ENCODE assay signal across 8 cellular contexts in the genomic region with DNA sequence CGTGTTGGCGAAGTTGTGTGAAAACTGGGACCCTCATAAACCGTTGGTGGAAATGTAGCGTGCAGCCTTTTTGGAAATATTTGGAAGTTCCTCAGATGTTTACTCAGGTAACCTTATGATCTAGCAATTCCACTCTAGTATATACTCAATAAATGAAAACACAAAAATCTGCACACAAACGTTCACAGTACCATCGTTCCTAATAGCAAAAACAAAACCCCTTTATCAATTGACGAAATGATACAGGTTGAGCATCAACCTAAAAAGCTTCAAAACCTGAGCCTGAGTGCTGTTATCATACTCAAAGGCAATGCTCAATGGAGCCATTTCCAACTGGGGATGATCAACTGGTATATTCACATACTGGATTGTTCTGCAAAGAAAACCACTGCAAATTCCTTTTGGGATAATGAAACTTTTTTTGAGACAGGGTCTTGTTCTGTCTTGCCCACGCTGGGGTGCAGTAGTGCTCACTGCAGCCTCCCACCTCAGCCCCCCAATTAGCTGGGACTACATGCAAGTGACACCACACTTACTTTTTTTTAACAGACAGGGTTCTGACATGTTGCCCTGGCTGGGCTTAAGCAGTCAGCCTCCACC. TPM values are rescaled to one million over a fixed set of nuclear protein-coding genes. Genes with fewer than 3 reads are reported as not detected.
DNase-seq lines count a peak whose midpoint lies in the region; ATAC-seq and TF ChIP-seq lines count a peak whose summit lies in the region.

No MANE protein-coding gene starts in this region.

- H3K9me3 ChIP-seq in BLaER1 treated with 17β-estradiol and CSF1 and Interleukin-3, amounts not matched to agents 10 nM and 100 nM (replicated peaks in 1 of 11): no peaks in the 10 kb centered on the region

- DNase-seq in M059J (ENCODE audit: low read depth): peak; percentile 25
- no peak for DNase-seq in naive B cell
- DNase-seq in COLO668 (lab: John Stamatoyannopoulos, UW; ENCODE audit: unreplicated experiment): no peak

- H3K27me3 Mint-ChIP-seq in brain: peaks cover 6% of the 10 kb centered on the region
- no peaks in the 10 kb centered on the region for H3K27me3 Mint-ChIP-seq in naive B cell

- H3K9me3 Mint-ChIP-seq in brain: no peaks in the 10 kb centered on the region
- no peaks in the 10 kb centered on the region for H3K9me3 Mint-ChIP-seq in naive B cell

- H3K36me3 Mint-ChIP-seq in brain (peaks cover 69% of the 10 kb centered on the region), naive B cell (peaks cover 29 to 35% of the 10 kb centered on the region in 2 donors)

- H3K27ac Mint-ChIP-seq in brain (peak overlapping the region; percentile 93 to 98 (median 98)), naive B cell (peak overlapping the region; percentile 97 to 100 (median 99))

- H3K4me3 Mint-ChIP-seq in brain: peak overlapping the region; percentile 91 to 96 (median 94)
- peak overlapping the region; percentile 92 to 100 (median 98) for H3K4me3 Mint-ChIP-seq in naive B cell

- H3K4me3 ChIP-seq in BLaER1 treated with 17β-estradiol and CSF1 and Interleukin-3, amounts not matched to agents 10 nM and 100 nM: peak overlapping the region; percentile 65 to 77 (median 68); a peak in 19 of 20 replicates

- ATAC-seq in naive B cell (ENCODE audit: low read depth in 2 of 2) (no peak), HG03571 (IDR thresholded peaks at IDR 0.05; ENCODE audit: unreplicated experiment) (no peak), HG02798 (IDR thresholded peaks at IDR 0.05; ENCODE audit: poor library complexity, unreplicated experiment) (no peak), GM21737 (IDR thresholded peaks at IDR 0.05; ENCODE audit: unreplicated experiment) (no peak)

- peaks cover 92% of the 10 kb centered on the region for H3K4me1 Mint-ChIP-seq in brain
- H3K4me1 Mint-ChIP-seq in naive B cell: peaks cover 25 to 80% (median 53%) of the 10 kb centered on the region in 3 donors

- peak overlapping the region; percentile 80 to 99 (median 87); a peak in 21 of 22 replicates for H3K9ac ChIP-seq in BLaER1 treated with 17β-estradiol and CSF1 and Interleukin-3, amounts not matched to agents 10 nM and 100 nM

- no peak for TF ChIP-seq CTCF in brain (conservative IDR thresholded peaks at IDR 0.05)

- peaks cover 49 to 67% (median 54%) of the 10 kb centered on the region in 11 experiments for H3K36me3 ChIP-seq in BLaER1 treated with 17β-estradiol and CSF1 and Interleukin-3, amounts not matched to agents 10 nM and 100 nM

- H3K4me2 ChIP-seq in BLaER1 treated with 17β-estradiol and CSF1 and Interleukin-3, amounts not matched to agents 10 nM and 100 nM: peak overlapping the region; percentile 83 to 96 (median 90)

- peaks cover 25 to 50% (median 46%) of the 10 kb centered on the region in 11 experiments; a peak in 21 of 22 replicates for H4K20me1 ChIP-seq in BLaER1 treated with 17β-estradiol and CSF1 and Interleukin-3, amounts not matched to agents 10 nM and 100 nM

- H3K27me3 ChIP-seq in BLaER1 treated with 17β-estradiol and CSF1 and Interleukin-3, amounts not matched to agents 10 nM and 100 nM: no peaks in the 10 kb centered on the region

- H3K27ac ChIP-seq in BLaER1 treated with 17β-estradiol and CSF1 and Interleukin-3, amounts not matched to agents 10 nM and 100 nM: peak overlapping the region; percentile 75 to 92 (median 80); a peak in 19 of 22 replicates

- peaks cover 51 to 66% (median 59%) of the 10 kb centered on the region in 10 experiments for H3K4me1 ChIP-seq in BLaER1 treated with 17β-estradiol and CSF1 and Interleukin-3, amounts not matched to agents 10 nM and 100 nM

RNA-seq across cellular contexts. Expression of a gene that starts 0.8 kb away (rescaled TPM):
- total RNA-seq in M059J (2014; rRNA removed; shearing (Covaris generic)): 79.0 and 115 TPM in 2 replicates
- polyA plus RNA-seq in brain (ENCODE audit: insufficient read depth, low read depth, low replicate concordance) (140 TPM), naive B cell (ENCODE audit: low read depth in 6 of 6) (100 to 1,000 TPM; 106 to 205 (median 114) TPM)

RNA-seq across cellular contexts. Expression of a gene that starts 4.5 kb away (rescaled TPM):
- 1,519 and 2,116 TPM in 2 replicates for total RNA-seq in M059J (2014; rRNA removed; shearing (Covaris generic))
- polyA plus RNA-seq in brain (ENCODE audit: insufficient read depth, low read depth, low replicate concordance): 1,067 TPM
- polyA plus RNA-seq in naive B cell (ENCODE audit: low read depth in 6 of 6): 1,000 to 10,000 TPM; 1,070 to 1,999 (median 1,663) TPM

RNA-seq across cellular contexts. Expression of a gene that starts 27.4 kb away (rescaled TPM):
- total RNA-seq in M059J (2014; rRNA removed; shearing (Covaris generic)): 66.5 and 84.7 TPM in 2 replicates
- polyA plus RNA-seq in brain (ENCODE audit: insufficient read depth, low read depth, low replicate concordance) (58.0 TPM), naive B cell (ENCODE audit: low read depth in 6 of 6) (10 to 100 TPM; 23.7 to 45.4 (median 36.9) TPM)
